ENCODE assay signal across 29 cellular contexts in genomic region chr17:703081-703875, GRCh38. TPM values are rescaled to one million over a fixed set of nuclear protein-coding genes. Genes with fewer than 3 reads are reported as not detected.
DNase-seq lines count a peak whose midpoint lies in the region; ATAC-seq, FAIRE-seq and TF ChIP-seq lines count a peak whose summit lies in the region.
"Had no signal": no experiment of that assay in that cellular context is flagged by ENCODE, and none has a peak within 500 bp of the region (broad histone marks: within the 10 kb centered on the region; RNA-seq: fewer than 3 reads in every experiment).

No MANE protein-coding gene starts in this region.

- ATAC-seq in mucosa of descending colon: peak; percentile 66
- ATAC-seq in GM18861 (IDR thresholded peaks at IDR 0.05; ENCODE audit: unreplicated experiment): no peak
- ATAC-seq: activated CD8-positive, alpha-beta T cell treated with anti-CD3 and anti-CD28 coated beads, Interleukin-2, amount 10 ng/mL, durations not matched to agents 7 days and 5 days; effector memory CD8-positive, alpha-beta T cell; Panc1; stimulated activated naive CD8-positive, alpha-beta T cell treated with anti-CD3 and anti-CD28 coated beads, Interleukin-15, amount 100 ng/mL, for 72 hours had no signal

- no peak for TF ChIP-seq POLR2A in GM12892 (IDR thresholded peaks at IDR 0.05; ENCODE audit: low read depth, low read length)

- no peak overlapping the region for H3K9ac ChIP-seq in adipocyte (ENCODE audit: low read length)

- no peak for DNase-seq in AG04450 (ENCODE audit: low read depth, low spot score)
- no peak for DNase-seq in GM12892 (ENCODE audit: insufficient read length)
- peak; percentile 37 for DNase-seq in adipocyte (ENCODE audit: low read depth)
- no peak for DNase-seq in mucosa of descending colon
- DNase-seq in posterior vena cava (ENCODE audit: low spot score): no peak
- no peak for DNase-seq in NCI-H2107 treated with DMSO at 0.1 percent for 48 hours (lab: John Stamatoyannopoulos, UW; ENCODE audit: unreplicated experiment)
- DNase-seq: activated CD4-positive, alpha-beta T cell treated with anti-CD3 and anti-CD28 coated beads for 4 hours; activated CD8-positive, alpha-beta T cell treated with anti-CD3 and anti-CD28 coated beads, Interleukin-2, amount 10 ng/mL, durations not matched to agents 7 days and 5 days; activated naive CD8-positive, alpha-beta T cell treated with anti-CD3 and anti-CD28 coated beads, Interleukin-2, amount 10 ng/mL, durations not matched to agents 7 days and 5 days; central memory CD4-positive, alpha-beta T cell; cortex of kidney; DMS 273 treated with DMSO at 0.1 percent for 48 hours; effector memory CD8-positive, alpha-beta T cell; erythroblast; lower lobe of right lung; NCI-H1436 treated with DMSO at 0.1 percent for 48 hours; NCI-H2081 treated with DMSO at 0.1 percent for 48 hours; NCI-H446; NCI-H774; ovary; retina; stimulated activated CD4-positive, alpha-beta T cell treated with anti-CD3 and anti-CD28 coated beads, Interleukin-1b, Interleukin-23, amount 100 ng/mL, for 48 hours; stimulated activated naive CD8-positive, alpha-beta T cell treated with anti-CD3 and anti-CD28 coated beads, Interleukin-15, amount 100 ng/mL, for 72 hours had no signal

- H3K4me3 ChIP-seq in AG04450 (ENCODE audit: low read depth, low read length) (no peak overlapping the region), adipocyte (ENCODE audit: low read length) (no peak overlapping the region), mucosa of descending colon (no peak overlapping the region)
- H3K4me3 ChIP-seq: lower lobe of right lung, ovary, skin epidermis, thoracic aorta had no signal

- TF ChIP-seq CTCF in AG04450 (IDR thresholded peaks at IDR 0.05; ENCODE audit: low read depth, low read length) (no peak), mucosa of descending colon (IDR thresholded peaks at IDR 0.05) (no peak)

- peaks cover 24% of the 10 kb centered on the region for H3K36me3 ChIP-seq in adipocyte (ENCODE audit: control insufficient read depth, insufficient read depth, low read length, severe bottlenecking)
- no peaks in the 10 kb centered on the region for H3K36me3 ChIP-seq in mucosa of descending colon (ENCODE audit: low read depth)
- H3K36me3 ChIP-seq: ovary had no signal

- POLR2A ChIA-PET in AG04450 (lab: Yijun Ruan, JAX): interaction anchor here (0.7 kb wide), 1 partner anchor 106 kb away, joined by 4 read pairs; no protein-coding TSS in a partner anchor

- H3K4me1 ChIP-seq in adipocyte (ENCODE audit: control insufficient read depth, insufficient read depth, low read length) (peaks cover 8% of the 10 kb centered on the region), mucosa of descending colon (ENCODE audit: low read depth) (no peaks in the 10 kb centered on the region)

- intact Hi-C loops in mucosa of descending colon (cut with DNase I, micrococcal nuclease): no loop called here
- intact Hi-C loops in posterior vena cava (cut with DNase I): loop anchor here in 1 of 2 donors (5.0 kb wide), 1 partner anchor 291 kb away; a partner anchor contains a TSS

- CTCF ChIA-PET in AG04450 (lab: Charles Lee): interaction anchor here (0.6 to 16.5 kb wide), 5 partner anchors 9 to 292 kb away, joined by 3 to 468 read pairs (median 5); a partner anchor contains a TSS

- peak overlapping the region; percentile 21 for H3K27ac ChIP-seq in AG04450 (ENCODE audit: low read depth, low read length)
- H3K27ac ChIP-seq: lower lobe of right lung, ovary, skin epidermis, thoracic aorta had no signal

- H3K27me3 ChIP-seq in AG04450 (ENCODE audit: control insufficient read depth, insufficient read depth, low read length): no peaks in the 10 kb centered on the region
- no peaks in the 10 kb centered on the region for H3K27me3 ChIP-seq in adipocyte (replicated peaks; ENCODE audit: control insufficient read depth, insufficient read depth, low read length)
- H3K27me3 ChIP-seq: ovary had no signal

- peak; percentile 30 for FAIRE-seq in GM12892 (lab: Jason Lieb, UNC)
- FAIRE-seq: GM12891, urothelium cell line had no signal

- H3K9me3 ChIP-seq in AG04450 (ENCODE audit: control insufficient read depth, insufficient read depth, low read length) (no peaks in the 10 kb centered on the region), adipocyte (ENCODE audit: control insufficient read depth, low read length) (no peaks in the 10 kb centered on the region), mucosa of descending colon (no peaks in the 10 kb centered on the region)
- H3K9me3 ChIP-seq: lower lobe of right lung, ovary, thoracic aorta had no signal

RNA-seq across cellular contexts. Expression of gene VPS53, which starts 11.4 kb away (rescaled TPM):
- 29.2 and 32.7 TPM in 2 replicates for polyA plus RNA-seq in AG04450 (2011; rRNA removed)
- polyA minus RNA-seq in AG04450 (2011; rRNA and poly(A)+ RNA removed): 140 and 198 TPM in 2 replicates
- 18.2 TPM for polyA plus RNA-seq in GM12892 (2012; ENCODE audit: missing spikeins)
- total RNA-seq in mucosa of descending colon: 10 to 100 TPM; 66.8 to 76.8 (median 71.7) TPM
- 10 to 100 TPM; 61.5 to 62.8 TPM for total RNA-seq in posterior vena cava

RNA-seq across cellular contexts. Expression of gene TLCD3A, which starts 29.1 kb away (rescaled TPM):
- 23.9 and 27.1 TPM in 2 replicates for polyA plus RNA-seq in AG04450 (2011; rRNA removed)
- polyA minus RNA-seq in AG04450 (2011; rRNA and poly(A)+ RNA removed): 26.8 and 33.9 TPM in 2 replicates
- polyA plus RNA-seq in GM12892 (2012; ENCODE audit: missing spikeins): 17.2 TPM
- total RNA-seq in mucosa of descending colon (10 to 100 TPM in 1 of 3 donors, 1 to 10 TPM in 2; 4.9 to 14.8 (median 6.0) TPM), posterior vena cava (10 to 100 TPM in 1 of 2 donors, 1 to 10 TPM in 1; 9.9 to 10.4 TPM)

RNA-seq across cellular contexts. Expression of gene GEMIN4, which starts 48.8 kb away (rescaled TPM):
- polyA plus RNA-seq in AG04450 (2011; rRNA removed): 9.3 and 13.6 TPM in 2 replicates
- 14.6 and 18.3 TPM in 2 replicates for polyA minus RNA-seq in AG04450 (2011; rRNA and poly(A)+ RNA removed)
- 17.7 TPM for polyA plus RNA-seq in GM12892 (2012; ENCODE audit: missing spikeins)
- total RNA-seq in mucosa of descending colon: 10 to 100 TPM; 15.5 to 20.3 (median 16.4) TPM
- total RNA-seq in posterior vena cava: 10 to 100 TPM; 12.5 to 13.2 TPM
